1 cellular context compared by ENCODE assay signal in the genomic region with DNA sequence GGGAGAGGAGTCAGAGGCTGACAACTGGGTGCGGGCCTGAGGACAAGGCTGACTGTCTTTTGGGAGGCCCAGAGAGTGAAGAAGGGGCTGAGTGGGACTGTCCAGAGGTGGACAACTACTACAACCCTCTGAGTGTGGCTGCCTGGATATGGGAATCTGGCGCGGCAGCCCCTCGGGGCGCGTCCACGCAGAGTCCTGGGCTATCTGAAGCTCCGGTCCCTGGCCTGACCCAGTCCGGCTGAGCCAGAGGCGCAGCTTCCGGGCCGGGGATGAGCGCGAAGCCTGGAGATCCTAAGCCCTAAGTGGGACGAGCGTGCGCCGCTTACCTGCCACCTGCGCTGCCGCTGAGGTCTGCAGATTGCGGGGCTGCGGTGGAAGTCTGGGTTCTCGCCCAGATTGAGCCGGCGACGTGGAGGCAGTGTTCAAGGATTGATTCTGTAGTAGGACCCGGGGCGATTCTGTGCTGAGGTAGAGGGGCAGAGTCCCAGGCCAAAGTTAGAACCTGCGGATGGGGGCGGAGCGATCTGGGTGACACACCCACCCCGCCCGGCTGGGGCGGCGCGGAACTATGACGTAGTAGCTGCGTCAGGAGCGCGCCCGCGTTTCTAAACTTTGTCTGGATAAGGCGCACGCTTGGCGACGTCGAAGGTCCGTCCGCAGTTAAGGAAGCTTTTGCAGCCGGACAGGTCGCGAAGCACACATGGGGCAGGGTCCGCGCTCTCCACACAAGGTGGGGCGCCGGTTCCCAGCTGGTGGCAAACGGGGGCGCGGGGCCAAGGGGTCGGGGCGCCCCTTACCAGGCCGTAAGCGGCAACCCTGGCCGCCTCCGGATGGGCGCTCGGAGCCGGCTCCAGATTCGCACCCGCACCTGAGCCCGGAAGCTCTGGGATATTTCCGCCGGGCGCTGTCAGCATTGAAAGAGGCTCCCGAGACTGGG.
A peak's percentile ranks its signal among the peaks of the same experiment; 100 is the strongest.
TF ChIP-seq lines count a peak whose summit lies in the region.

A gene (minus strand): TSS at position 526 of the 937 bp plus-strand sequence. CDS start 674 bp downstream, outside the sequence.
A gene with protein sequence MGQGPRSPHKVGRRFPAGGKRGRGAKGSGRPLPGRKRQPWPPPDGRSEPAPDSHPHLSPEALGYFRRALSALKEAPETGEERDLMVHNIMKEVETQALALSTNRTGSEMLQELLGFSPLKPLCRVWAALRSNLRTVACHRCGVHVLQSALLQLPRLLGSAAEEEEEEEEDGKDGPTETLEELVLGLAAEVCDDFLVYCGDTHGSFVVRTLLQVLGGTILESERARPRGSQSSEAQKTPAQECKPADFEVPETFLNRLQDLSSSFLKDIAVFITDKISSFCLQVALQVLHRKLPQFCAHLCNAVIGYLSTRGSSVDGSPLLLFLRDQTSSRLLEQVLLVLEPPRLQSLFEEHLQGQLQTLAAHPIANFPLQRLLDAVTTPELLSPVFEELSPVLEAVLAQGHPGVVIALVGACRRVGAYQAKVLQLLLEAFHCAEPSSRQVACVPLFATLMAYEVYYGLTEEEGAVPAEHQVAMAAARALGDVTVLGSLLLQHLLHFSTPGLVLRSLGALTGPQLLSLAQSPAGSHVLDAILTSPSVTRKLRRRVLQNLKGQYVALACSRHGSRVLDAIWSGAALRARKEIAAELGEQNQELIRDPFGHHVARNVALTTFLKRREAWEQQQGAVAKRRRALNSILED (plus strand): TSS at position 596 of the 937 bp plus-strand sequence. CDS start 105 bp downstream, at position 701.

TF ChIP-seq in HEK293, 187 proteins besides CTCF, POLR2A, EP300 and RAD21 (continued from another document and continues in another):
- TF ChIP-seq, protein P1, sequence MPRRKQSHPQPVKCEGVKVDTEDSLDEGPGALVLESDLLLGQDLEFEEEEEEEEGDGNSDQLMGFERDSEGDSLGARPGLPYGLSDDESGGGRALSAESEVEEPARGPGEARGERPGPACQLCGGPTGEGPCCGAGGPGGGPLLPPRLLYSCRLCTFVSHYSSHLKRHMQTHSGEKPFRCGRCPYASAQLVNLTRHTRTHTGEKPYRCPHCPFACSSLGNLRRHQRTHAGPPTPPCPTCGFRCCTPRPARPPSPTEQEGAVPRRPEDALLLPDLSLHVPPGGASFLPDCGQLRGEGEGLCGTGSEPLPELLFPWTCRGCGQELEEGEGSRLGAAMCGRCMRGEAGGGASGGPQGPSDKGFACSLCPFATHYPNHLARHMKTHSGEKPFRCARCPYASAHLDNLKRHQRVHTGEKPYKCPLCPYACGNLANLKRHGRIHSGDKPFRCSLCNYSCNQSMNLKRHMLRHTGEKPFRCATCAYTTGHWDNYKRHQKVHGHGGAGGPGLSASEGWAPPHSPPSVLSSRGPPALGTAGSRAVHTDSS (tag by site-specific recombination; IDR thresholded peaks at IDR 0.05) = no peak
- no peak for TF ChIP-seq ZNF677 (tag by site-specific recombination; IDR thresholded peaks at IDR 0.05)
- TF ChIP-seq ZBTB1 (tag by site-specific recombination; IDR thresholded peaks at IDR 0.05) = no peak
- TF ChIP-seq, protein P2, sequence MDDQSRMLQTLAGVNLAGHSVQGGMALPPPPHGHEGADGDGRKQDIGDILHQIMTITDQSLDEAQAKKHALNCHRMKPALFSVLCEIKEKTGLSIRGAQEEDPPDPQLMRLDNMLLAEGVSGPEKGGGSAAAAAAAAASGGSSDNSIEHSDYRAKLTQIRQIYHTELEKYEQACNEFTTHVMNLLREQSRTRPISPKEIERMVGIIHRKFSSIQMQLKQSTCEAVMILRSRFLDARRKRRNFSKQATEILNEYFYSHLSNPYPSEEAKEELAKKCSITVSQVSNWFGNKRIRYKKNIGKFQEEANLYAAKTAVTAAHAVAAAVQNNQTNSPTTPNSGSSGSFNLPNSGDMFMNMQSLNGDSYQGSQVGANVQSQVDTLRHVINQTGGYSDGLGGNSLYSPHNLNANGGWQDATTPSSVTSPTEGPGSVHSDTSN (CRISPR knock-in tag; IDR thresholded peaks at IDR 0.05) = 0 out of 2 replicates have a peak, but pooled peaks have one; percentile 17
- TF ChIP-seq, protein P3, sequence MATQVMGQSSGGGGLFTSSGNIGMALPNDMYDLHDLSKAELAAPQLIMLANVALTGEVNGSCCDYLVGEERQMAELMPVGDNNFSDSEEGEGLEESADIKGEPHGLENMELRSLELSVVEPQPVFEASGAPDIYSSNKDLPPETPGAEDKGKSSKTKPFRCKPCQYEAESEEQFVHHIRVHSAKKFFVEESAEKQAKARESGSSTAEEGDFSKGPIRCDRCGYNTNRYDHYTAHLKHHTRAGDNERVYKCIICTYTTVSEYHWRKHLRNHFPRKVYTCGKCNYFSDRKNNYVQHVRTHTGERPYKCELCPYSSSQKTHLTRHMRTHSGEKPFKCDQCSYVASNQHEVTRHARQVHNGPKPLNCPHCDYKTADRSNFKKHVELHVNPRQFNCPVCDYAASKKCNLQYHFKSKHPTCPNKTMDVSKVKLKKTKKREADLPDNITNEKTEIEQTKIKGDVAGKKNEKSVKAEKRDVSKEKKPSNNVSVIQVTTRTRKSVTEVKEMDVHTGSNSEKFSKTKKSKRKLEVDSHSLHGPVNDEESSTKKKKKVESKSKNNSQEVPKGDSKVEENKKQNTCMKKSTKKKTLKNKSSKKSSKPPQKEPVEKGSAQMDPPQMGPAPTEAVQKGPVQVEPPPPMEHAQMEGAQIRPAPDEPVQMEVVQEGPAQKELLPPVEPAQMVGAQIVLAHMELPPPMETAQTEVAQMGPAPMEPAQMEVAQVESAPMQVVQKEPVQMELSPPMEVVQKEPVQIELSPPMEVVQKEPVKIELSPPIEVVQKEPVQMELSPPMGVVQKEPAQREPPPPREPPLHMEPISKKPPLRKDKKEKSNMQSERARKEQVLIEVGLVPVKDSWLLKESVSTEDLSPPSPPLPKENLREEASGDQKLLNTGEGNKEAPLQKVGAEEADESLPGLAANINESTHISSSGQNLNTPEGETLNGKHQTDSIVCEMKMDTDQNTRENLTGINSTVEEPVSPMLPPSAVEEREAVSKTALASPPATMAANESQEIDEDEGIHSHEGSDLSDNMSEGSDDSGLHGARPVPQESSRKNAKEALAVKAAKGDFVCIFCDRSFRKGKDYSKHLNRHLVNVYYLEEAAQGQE (tag by site-specific recombination; IDR thresholded peaks at IDR 0.05) = no peak
- TF ChIP-seq, protein P4, sequence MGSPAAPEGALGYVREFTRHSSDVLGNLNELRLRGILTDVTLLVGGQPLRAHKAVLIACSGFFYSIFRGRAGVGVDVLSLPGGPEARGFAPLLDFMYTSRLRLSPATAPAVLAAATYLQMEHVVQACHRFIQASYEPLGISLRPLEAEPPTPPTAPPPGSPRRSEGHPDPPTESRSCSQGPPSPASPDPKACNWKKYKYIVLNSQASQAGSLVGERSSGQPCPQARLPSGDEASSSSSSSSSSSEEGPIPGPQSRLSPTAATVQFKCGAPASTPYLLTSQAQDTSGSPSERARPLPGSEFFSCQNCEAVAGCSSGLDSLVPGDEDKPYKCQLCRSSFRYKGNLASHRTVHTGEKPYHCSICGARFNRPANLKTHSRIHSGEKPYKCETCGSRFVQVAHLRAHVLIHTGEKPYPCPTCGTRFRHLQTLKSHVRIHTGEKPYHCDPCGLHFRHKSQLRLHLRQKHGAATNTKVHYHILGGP (tag by site-specific recombination; IDR thresholded peaks at IDR 0.05) = no peak
- TF ChIP-seq ZNF202 (tag by site-specific recombination; IDR thresholded peaks at IDR 0.05; ENCODE audit: borderline replicate concordance) = no peak
- TF ChIP-seq OSR2 (tag by site-specific recombination; IDR thresholded peaks at IDR 0.05) = no peak
- TF ChIP-seq ZNF248 (tag by site-specific recombination; IDR thresholded peaks at IDR 0.05) = no peak
- no peak for TF ChIP-seq ZNF549 (tag by site-specific recombination; IDR thresholded peaks at IDR 0.05)
- TF ChIP-seq ZNF555 (tag by site-specific recombination; conservative IDR thresholded peaks at IDR 0.05) = no peak
- TF ChIP-seq ZBTB8A (tag by site-specific recombination; IDR thresholded peaks at IDR 0.05) = peak; percentile 88
- TF ChIP-seq, protein P5, sequence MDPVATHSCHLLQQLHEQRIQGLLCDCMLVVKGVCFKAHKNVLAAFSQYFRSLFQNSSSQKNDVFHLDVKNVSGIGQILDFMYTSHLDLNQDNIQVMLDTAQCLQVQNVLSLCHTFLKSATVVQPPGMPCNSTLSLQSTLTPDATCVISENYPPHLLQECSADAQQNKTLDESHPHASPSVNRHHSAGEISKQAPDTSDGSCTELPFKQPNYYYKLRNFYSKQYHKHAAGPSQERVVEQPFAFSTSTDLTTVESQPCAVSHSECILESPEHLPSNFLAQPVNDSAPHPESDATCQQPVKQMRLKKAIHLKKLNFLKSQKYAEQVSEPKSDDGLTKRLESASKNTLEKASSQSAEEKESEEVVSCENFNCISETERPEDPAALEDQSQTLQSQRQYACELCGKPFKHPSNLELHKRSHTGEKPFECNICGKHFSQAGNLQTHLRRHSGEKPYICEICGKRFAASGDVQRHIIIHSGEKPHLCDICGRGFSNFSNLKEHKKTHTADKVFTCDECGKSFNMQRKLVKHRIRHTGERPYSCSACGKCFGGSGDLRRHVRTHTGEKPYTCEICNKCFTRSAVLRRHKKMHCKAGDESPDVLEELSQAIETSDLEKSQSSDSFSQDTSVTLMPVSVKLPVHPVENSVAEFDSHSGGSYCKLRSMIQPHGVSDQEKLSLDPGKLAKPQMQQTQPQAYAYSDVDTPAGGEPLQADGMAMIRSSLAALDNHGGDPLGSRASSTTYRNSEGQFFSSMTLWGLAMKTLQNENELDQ (tag by site-specific recombination; IDR thresholded peaks at IDR 0.05; ENCODE audit: low read depth) = no peak
- peak; percentile 96 for TF ChIP-seq ZNF629 (tag by site-specific recombination; IDR thresholded peaks at IDR 0.05)
- no peak for TF ChIP-seq ZNF514 (tag by site-specific recombination; IDR thresholded peaks at IDR 0.05)
- TF ChIP-seq, protein P6, sequence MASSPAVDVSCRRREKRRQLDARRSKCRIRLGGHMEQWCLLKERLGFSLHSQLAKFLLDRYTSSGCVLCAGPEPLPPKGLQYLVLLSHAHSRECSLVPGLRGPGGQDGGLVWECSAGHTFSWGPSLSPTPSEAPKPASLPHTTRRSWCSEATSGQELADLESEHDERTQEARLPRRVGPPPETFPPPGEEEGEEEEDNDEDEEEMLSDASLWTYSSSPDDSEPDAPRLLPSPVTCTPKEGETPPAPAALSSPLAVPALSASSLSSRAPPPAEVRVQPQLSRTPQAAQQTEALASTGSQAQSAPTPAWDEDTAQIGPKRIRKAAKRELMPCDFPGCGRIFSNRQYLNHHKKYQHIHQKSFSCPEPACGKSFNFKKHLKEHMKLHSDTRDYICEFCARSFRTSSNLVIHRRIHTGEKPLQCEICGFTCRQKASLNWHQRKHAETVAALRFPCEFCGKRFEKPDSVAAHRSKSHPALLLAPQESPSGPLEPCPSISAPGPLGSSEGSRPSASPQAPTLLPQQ (tag by site-specific recombination; IDR thresholded peaks at IDR 0.05) = 0 out of 2 replicates have a peak, but pooled peaks have one; percentile 35
- TF ChIP-seq, protein P7, sequence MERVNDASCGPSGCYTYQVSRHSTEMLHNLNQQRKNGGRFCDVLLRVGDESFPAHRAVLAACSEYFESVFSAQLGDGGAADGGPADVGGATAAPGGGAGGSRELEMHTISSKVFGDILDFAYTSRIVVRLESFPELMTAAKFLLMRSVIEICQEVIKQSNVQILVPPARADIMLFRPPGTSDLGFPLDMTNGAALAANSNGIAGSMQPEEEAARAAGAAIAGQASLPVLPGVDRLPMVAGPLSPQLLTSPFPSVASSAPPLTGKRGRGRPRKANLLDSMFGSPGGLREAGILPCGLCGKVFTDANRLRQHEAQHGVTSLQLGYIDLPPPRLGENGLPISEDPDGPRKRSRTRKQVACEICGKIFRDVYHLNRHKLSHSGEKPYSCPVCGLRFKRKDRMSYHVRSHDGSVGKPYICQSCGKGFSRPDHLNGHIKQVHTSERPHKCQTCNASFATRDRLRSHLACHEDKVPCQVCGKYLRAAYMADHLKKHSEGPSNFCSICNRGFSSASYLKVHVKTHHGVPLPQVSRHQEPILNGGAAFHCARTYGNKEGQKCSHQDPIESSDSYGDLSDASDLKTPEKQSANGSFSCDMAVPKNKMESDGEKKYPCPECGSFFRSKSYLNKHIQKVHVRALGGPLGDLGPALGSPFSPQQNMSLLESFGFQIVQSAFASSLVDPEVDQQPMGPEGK (tag by site-specific recombination; IDR thresholded peaks at IDR 0.05) = peak; percentile 79
- TF ChIP-seq ZNF133 (tag by site-specific recombination; IDR thresholded peaks at IDR 0.05) = no peak
- TF ChIP-seq, protein P8, sequence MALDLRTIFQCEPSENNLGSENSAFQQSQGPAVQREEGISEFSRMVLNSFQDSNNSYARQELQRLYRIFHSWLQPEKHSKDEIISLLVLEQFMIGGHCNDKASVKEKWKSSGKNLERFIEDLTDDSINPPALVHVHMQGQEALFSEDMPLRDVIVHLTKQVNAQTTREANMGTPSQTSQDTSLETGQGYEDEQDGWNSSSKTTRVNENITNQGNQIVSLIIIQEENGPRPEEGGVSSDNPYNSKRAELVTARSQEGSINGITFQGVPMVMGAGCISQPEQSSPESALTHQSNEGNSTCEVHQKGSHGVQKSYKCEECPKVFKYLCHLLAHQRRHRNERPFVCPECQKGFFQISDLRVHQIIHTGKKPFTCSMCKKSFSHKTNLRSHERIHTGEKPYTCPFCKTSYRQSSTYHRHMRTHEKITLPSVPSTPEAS (tag by site-specific recombination; IDR thresholded peaks at IDR 0.05) = no peak
- TF ChIP-seq, protein P9, sequence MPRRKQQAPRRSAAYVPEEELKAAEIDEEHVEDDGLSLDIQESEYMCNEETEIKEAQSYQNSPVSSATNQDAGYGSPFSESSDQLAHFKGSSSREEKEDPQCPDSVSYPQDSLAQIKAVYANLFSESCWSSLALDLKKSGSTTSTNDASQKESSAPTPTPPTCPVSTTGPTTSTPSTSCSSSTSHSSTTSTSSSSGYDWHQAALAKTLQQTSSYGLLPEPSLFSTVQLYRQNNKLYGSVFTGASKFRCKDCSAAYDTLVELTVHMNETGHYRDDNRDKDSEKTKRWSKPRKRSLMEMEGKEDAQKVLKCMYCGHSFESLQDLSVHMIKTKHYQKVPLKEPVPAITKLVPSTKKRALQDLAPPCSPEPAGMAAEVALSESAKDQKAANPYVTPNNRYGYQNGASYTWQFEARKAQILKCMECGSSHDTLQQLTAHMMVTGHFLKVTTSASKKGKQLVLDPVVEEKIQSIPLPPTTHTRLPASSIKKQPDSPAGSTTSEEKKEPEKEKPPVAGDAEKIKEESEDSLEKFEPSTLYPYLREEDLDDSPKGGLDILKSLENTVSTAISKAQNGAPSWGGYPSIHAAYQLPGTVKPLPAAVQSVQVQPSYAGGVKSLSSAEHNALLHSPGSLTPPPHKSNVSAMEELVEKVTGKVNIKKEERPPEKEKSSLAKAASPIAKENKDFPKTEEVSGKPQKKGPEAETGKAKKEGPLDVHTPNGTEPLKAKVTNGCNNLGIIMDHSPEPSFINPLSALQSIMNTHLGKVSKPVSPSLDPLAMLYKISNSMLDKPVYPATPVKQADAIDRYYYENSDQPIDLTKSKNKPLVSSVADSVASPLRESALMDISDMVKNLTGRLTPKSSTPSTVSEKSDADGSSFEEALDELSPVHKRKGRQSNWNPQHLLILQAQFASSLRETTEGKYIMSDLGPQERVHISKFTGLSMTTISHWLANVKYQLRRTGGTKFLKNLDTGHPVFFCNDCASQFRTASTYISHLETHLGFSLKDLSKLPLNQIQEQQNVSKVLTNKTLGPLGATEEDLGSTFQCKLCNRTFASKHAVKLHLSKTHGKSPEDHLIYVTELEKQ (tag by site-specific recombination; IDR thresholded peaks at IDR 0.05; ENCODE audit: borderline replicate concordance) = no peak
- TF ChIP-seq, protein P10, sequence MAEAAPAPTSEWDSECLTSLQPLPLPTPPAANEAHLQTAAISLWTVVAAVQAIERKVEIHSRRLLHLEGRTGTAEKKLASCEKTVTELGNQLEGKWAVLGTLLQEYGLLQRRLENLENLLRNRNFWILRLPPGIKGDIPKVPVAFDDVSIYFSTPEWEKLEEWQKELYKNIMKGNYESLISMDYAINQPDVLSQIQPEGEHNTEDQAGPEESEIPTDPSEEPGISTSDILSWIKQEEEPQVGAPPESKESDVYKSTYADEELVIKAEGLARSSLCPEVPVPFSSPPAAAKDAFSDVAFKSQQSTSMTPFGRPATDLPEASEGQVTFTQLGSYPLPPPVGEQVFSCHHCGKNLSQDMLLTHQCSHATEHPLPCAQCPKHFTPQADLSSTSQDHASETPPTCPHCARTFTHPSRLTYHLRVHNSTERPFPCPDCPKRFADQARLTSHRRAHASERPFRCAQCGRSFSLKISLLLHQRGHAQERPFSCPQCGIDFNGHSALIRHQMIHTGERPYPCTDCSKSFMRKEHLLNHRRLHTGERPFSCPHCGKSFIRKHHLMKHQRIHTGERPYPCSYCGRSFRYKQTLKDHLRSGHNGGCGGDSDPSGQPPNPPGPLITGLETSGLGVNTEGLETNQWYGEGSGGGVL (tag by site-specific recombination; IDR thresholded peaks at IDR 0.05) = no peak
